In genomic region chr19:48520134-48520533, GRCh38 we compare ENCODE assay signal across 3 cellular contexts. TPM values are rescaled to one million over a fixed set of nuclear protein-coding genes. Genes with fewer than 3 reads are reported as not detected.
"Had no signal": no experiment of that assay in that cellular context is flagged by ENCODE, and none has a peak within 500 bp of the region (broad histone marks: within the 10 kb centered on the region; RNA-seq: fewer than 3 reads in every experiment).

No MANE protein-coding gene starts in this region.

- DNase-seq: GDM1 had no signal

- H3K4me3 ChIP-seq: GM12878 had no signal

- ATAC-seq: GM12878 had no signal

RNA-seq across cellular contexts. Expression of gene SULT2B1, which starts 31.8 kb away (rescaled TPM):
- total RNA-seq: G401, GM12878 had no signal
